18 cellular contexts compared by ENCODE assay signal in genomic region chr18:22300665-22301636, GRCh38.
DNase-seq lines count a peak whose midpoint lies in the region; ATAC-seq, FAIRE-seq and TF ChIP-seq lines count a peak whose summit lies in the region.
"Had no signal": no experiment of that assay in that cellular context is flagged by ENCODE, and none has a peak within 500 bp of the region (broad histone marks: within the 10 kb centered on the region; RNA-seq: fewer than 3 reads in every experiment).

No MANE protein-coding gene starts in this region.

- POLR2A ChIA-PET in PC-9 (lab: Charles Lee; ENCODE audit: unreplicated experiment), result interaction anchor here (1.0 kb wide), 1 partner anchor 18 kb away, joined by 14 read pairs; no protein-coding TSS in a partner anchor
- POLR2A ChIA-PET in H1 (lab: Charles Lee; ENCODE audit: partially characterized antibody), result no interaction called here

- H3K4me3 ChIP-seq in PC-9, result no peak overlapping the region
- no peak overlapping the region for H3K4me3 ChIP-seq in H1 (ENCODE audit: extremely low read depth in 1 of 4, insufficient read depth in 2 of 4, low read depth in 3 of 4, low read length in 4 of 4)
- no peak overlapping the region for H3K4me3 ChIP-seq in thyroid gland (replicated peaks in 1 of 3)
- H3K4me3 ChIP-seq: SJCRH30 had no signal

- no peak overlapping the region for H3K4ac ChIP-seq in H1 (replicated peaks; ENCODE audit: insufficient read length, low read depth, low read length)

- peak overlapping the region; percentile 14 for H3K4me2 ChIP-seq in PC-9
- H3K4me2 ChIP-seq in H1 (ENCODE audit: insufficient read depth in 1 of 2, low read depth in 2 of 2, low read length in 2 of 2), result no peak overlapping the region

- no peaks in the 10 kb centered on the region for H3K9me2 ChIP-seq in PC-9 (ENCODE audit: insufficient read depth)

- no peak overlapping the region for H4K8ac ChIP-seq in H1 (ENCODE audit: extremely low read depth, insufficient read depth, low read length)

- H3K9ac ChIP-seq in H1 (replicated peaks in 1 of 4; ENCODE audit: extremely low read depth in 1 of 4, low read depth in 3 of 4, low read length in 3 of 4), result no peak overlapping the region

- no peak overlapping the region for H3K23ac ChIP-seq in H1 (ENCODE audit: insufficient read length)

- no peaks in the 10 kb centered on the region for H3K36me3 ChIP-seq in PC-9 (ENCODE audit: low read depth)
- H3K36me3 ChIP-seq in H1 (ENCODE audit: control insufficient read depth in 2 of 4, insufficient read depth in 4 of 4, low read length in 3 of 4), result no peaks in the 10 kb centered on the region
- no peaks in the 10 kb centered on the region for H3K36me3 ChIP-seq in thyroid gland
- H3K36me3 ChIP-seq: SJCRH30 had no signal

- no peak overlapping the region for H4K91ac ChIP-seq in H1 (replicated peaks; ENCODE audit: insufficient read length, low read length)

- H2BK120ac ChIP-seq in H1 (replicated peaks; ENCODE audit: low read depth, low read length), result no peak overlapping the region

- peak overlapping the region; percentile 45; the same call in 1 of the 2 replicates for H3K27ac ChIP-seq in PC-9
- H3K27ac ChIP-seq in H1 (ENCODE audit: low read depth, low read length), result no peak overlapping the region
- H3K27ac ChIP-seq in thyroid gland, result no peak overlapping the region
- H3K27ac ChIP-seq: SJCRH30, VCaP had no signal

- ATAC-seq in GM19452 (IDR thresholded peaks at IDR 0.05; ENCODE audit: unreplicated experiment) (no peak), GM21619 (IDR thresholded peaks at IDR 0.05; ENCODE audit: unreplicated experiment) (no peak)
- ATAC-seq: sciatic nerve had no signal

- no peak for TF ChIP-seq RAD21 in H1 (IDR thresholded peaks at IDR 0.05 in 1 of 2, conservative IDR thresholded peaks at IDR 0.05 in 1 of 2; ENCODE audit: low read depth in 2 of 2, low read length in 2 of 2)

- no peak for TF ChIP-seq POLR2A in H1 (IDR thresholded peaks at IDR 0.05; ENCODE audit: control extremely low read depth in 1 of 2, low read depth in 2 of 2, low read length in 2 of 2)
- no peak for TF ChIP-seq POLR2A in thyroid gland (IDR thresholded peaks at IDR 0.05)

- no peak overlapping the region for H3K56ac ChIP-seq in H1 (replicated peaks; ENCODE audit: insufficient read length, low read depth, low read length)

- FAIRE-seq in H1 (lab: Jason Lieb, UNC), result no peak
- FAIRE-seq: A204.1 had no signal

- intact Hi-C loops in PC-9 (cut with micrococcal nuclease; ENCODE audit: unreplicated experiment) (loop anchor here (2.0 kb wide), 1 partner anchor 46 kb away; no protein-coding TSS in a partner anchor), thyroid gland (cut with DNase I) (no loop called here)

- WGBS in H1 (ENCODE audit: extremely low coverage in 1 of 2, insufficient coverage in 1 of 2, insufficient read length in 1 of 2, insufficient replicate concordance in 2 of 2, low coverage in 1 of 2, low lambda C conversion rate in 2 of 2, missing lambda C conversion rate in 1 of 2), 2 experiments, result 80% methylated on average over 9 of the region's 10 CpGs; no CpG with 5 or more reads in 1 of the 2 experiments
- WGBS in thyroid gland, 2 donors, result 39 to 41% methylated on average over 10 of the region's 10 CpGs

- no TSS peak for BruUV-seq in PC-9 (replicated peaks; lab: Mats Ljungman, UMichigan)

- no peak overlapping the region for H2BK20ac ChIP-seq in H1 (ENCODE audit: low read length)

- no peak overlapping the region for H2AK5ac ChIP-seq in H1 (ENCODE audit: low read depth, low read length)

- H3K4me1 ChIP-seq in PC-9 (replicated peaks; ENCODE audit: insufficient read depth) (peaks cover 14% of the 10 kb centered on the region), H1 (replicated peaks in 1 of 4; ENCODE audit: control insufficient read depth in 3 of 4, insufficient read depth in 4 of 4, low read length in 3 of 4) (no peaks in the 10 kb centered on the region), thyroid gland (peaks cover 0 to 5% of the 10 kb centered on the region in 2 donors)
- H3K4me1 ChIP-seq: SJCRH30 had no signal

- no peak for TF ChIP-seq EP300 in H1 (IDR thresholded peaks at IDR 0.05; ENCODE audit: borderline replicate concordance in 1 of 2, low read depth in 2 of 2, low read length in 2 of 2)

- H3K9me3 ChIP-seq in PC-9 (ENCODE audit: insufficient read depth, low read depth), result no peaks in the 10 kb centered on the region
- no peaks in the 10 kb centered on the region for H3K9me3 ChIP-seq in H1 (ENCODE audit: insufficient read depth in 2 of 2, low read depth in 1 of 2, low read length in 1 of 2)
- H3K9me3 ChIP-seq in thyroid gland, result no peaks in the 10 kb centered on the region
- H3K9me3 ChIP-seq: SJCRH30 had no signal

- no peaks in the 10 kb centered on the region for H4K20me1 ChIP-seq in PC-9 (ENCODE audit: insufficient read depth)
- H4K20me1 ChIP-seq in H1 (replicated peaks in 1 of 2; ENCODE audit: control insufficient read depth in 1 of 2, insufficient read depth in 2 of 2, low read length in 2 of 2), result no peaks in the 10 kb centered on the region

- H3K79me2 ChIP-seq in PC-9 (ENCODE audit: low read depth) (no peaks in the 10 kb centered on the region), H1 (ENCODE audit: control insufficient read depth in 1 of 2, insufficient read depth in 2 of 2, low read length in 2 of 2) (no peaks in the 10 kb centered on the region)

- no peak overlapping the region for H3K18ac ChIP-seq in H1 (ENCODE audit: extremely low read depth, low read length)

- H4K5ac ChIP-seq in H1 (ENCODE audit: insufficient read length, low read depth, low read length), result no peak overlapping the region

- H3K23me2 ChIP-seq in H1 (ENCODE audit: low read depth, low read length), result no peaks in the 10 kb centered on the region

- CTCF ChIA-PET in PC-9 (lab: Charles Lee), result no interaction called here
- CTCF ChIA-PET in H1 (lab: Charles Lee; ENCODE audit: partially characterized antibody), result no interaction called here

- H2BK5ac ChIP-seq in H1 (ENCODE audit: low read depth, low read length), result no peak overlapping the region

- H2BK12ac ChIP-seq in H1 (ENCODE audit: low read depth, low read length), result no peak overlapping the region

- H3K14ac ChIP-seq in H1 (ENCODE audit: insufficient read length), result no peak overlapping the region

- TF ChIP-seq CTCF in PC-9 (conservative IDR thresholded peaks at IDR 0.05) (no peak), H1 (IDR thresholded peaks at IDR 0.05; ENCODE audit: control extremely low read depth in 1 of 3, insufficient read depth in 1 of 3, low read depth in 1 of 3, low read length in 3 of 3) (no peak), thyroid gland (IDR thresholded peaks at IDR 0.05) (no peak)

- H2AFZ ChIP-seq in PC-9, result no peak overlapping the region
- no peak overlapping the region for H2AFZ ChIP-seq in H1 (ENCODE audit: low read length)

- no peak overlapping the region for H2BK15ac ChIP-seq in H1 (ENCODE audit: low read length)

- no peaks in the 10 kb centered on the region for H3K27me3 ChIP-seq in PC-9 (ENCODE audit: insufficient read depth, low read depth)
- H3K27me3 ChIP-seq in H1 (replicated peaks in 1 of 4; ENCODE audit: control insufficient read depth in 3 of 4, extremely low read depth in 1 of 4, insufficient read depth in 3 of 4, low read length in 3 of 4), result no peaks in the 10 kb centered on the region
- no peaks in the 10 kb centered on the region for H3K27me3 ChIP-seq in thyroid gland
- H3K27me3 ChIP-seq: SJCRH30 had no signal

- no peaks in the 10 kb centered on the region for H3K79me1 ChIP-seq in H1 (ENCODE audit: low read depth, low read length)

- no peaks in the 10 kb centered on the region for H3F3A ChIP-seq in PC-9 (ENCODE audit: insufficient read depth, low read depth)

- peak; percentile 24 for DNase-seq in SIG-M5 treated with dmso at 0.1 percent for 504 hours (lab: John Stamatoyannopoulos, UW; ENCODE audit: unreplicated experiment)
- DNase-seq in SIG-M5 (lab: John Stamatoyannopoulos, UW), result no peak
- DNase-seq in PC-9, result peak; percentile 54 to 71
- no peak for DNase-seq in H1 (ENCODE audit: low read depth in 1 of 2, low spot score in 2 of 2)
- DNase-seq in thyroid gland, result peak; percentile 75 to 82
- DNase-seq in stimulated activated CD4-positive, alpha-beta T cell treated with anti-CD3 and anti-CD28 coated beads, Interleukin-4, amount 100 ng/mL, for 1 hour, result no peak
- DNase-seq: activated gamma-delta T cell treated with Interleukin-2 at 50 U/mL for 16 hours; CD8-positive, alpha-beta memory T cell; GDM1; NCI-H1930; NCI-H69; SJCRH30; stimulated activated CD4-positive, alpha-beta T cell treated with anti-CD3 and anti-CD28 coated beads, Interleukin-4, amount 100 ng/mL, for 4 hours had no signal

TF ChIP-seq in H1, 55 proteins besides CTCF, POLR2A, EP300 and RAD21:
- 0 out of 2 replicates have a peak, but pooled peaks have one; percentile 47 for TF ChIP-seq JUND (IDR thresholded peaks at IDR 0.05; ENCODE audit: low read length)
- no peak for TF ChIP-seq SP1 (IDR thresholded peaks at IDR 0.05; ENCODE audit: low read depth, low read length)
TF ChIP-seq in H1: peak in this region for 1.

Comparison
In these comparisons a context has a peak if more than half of its experiments do, and no peak if none do; other contexts are left out.
1. DNase-seq: peak in SIG-M5 treated with dmso at 0.1 percent for 504 hours (single experiment), PC-9 (2 of 2) and thyroid gland (2 of 2); none in SIG-M5 (single experiment), H1 (0 of 2) and stimulated activated CD4-positive, alpha-beta T cell treated with anti-CD3 and anti-CD28 coated beads, Interleukin-4, amount 100 ng/mL, for 1 hour (single experiment).